ENCODE assay signal across 1 cellular context in genomic region chr14:55191101-55191880, GRCh38.
TF ChIP-seq lines count a peak whose summit lies in the region.

Gene DLGAP5, minus strand, starts transcription at chr14:55191585. Its CDS starts 2,406 bp downstream, at chr14:55189179.

TF ChIP-seq in HEK293, 187 proteins besides CTCF, POLR2A, EP300 and RAD21 (continued from another document):
- no peak for TF ChIP-seq REST (tag by site-specific recombination; IDR thresholded peaks at IDR 0.05)
- TF ChIP-seq, protein P1, sequence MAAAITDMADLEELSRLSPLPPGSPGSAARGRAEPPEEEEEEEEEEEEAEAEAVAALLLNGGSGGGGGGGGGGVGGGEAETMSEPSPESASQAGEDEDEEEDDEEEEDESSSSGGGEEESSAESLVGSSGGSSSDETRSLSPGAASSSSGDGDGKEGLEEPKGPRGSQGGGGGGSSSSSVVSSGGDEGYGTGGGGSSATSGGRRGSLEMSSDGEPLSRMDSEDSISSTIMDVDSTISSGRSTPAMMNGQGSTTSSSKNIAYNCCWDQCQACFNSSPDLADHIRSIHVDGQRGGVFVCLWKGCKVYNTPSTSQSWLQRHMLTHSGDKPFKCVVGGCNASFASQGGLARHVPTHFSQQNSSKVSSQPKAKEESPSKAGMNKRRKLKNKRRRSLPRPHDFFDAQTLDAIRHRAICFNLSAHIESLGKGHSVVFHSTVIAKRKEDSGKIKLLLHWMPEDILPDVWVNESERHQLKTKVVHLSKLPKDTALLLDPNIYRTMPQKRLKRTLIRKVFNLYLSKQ (tag by site-specific recombination; IDR thresholded peaks at IDR 0.05; ENCODE audit: borderline replicate concordance) = no peak
- TF ChIP-seq ZNF2 (tag by site-specific recombination; IDR thresholded peaks at IDR 0.05) = 0 out of 2 replicates have a peak, but pooled peaks have one; percentile 8
- TF ChIP-seq SP2 (tag by site-specific recombination; IDR thresholded peaks at IDR 0.05) = peak; percentile 97
- no peak for TF ChIP-seq SCRT1 (tag by site-specific recombination; IDR thresholded peaks at IDR 0.05; ENCODE audit: borderline replicate concordance)
- TF ChIP-seq PATZ1 (tag by site-specific recombination; IDR thresholded peaks at IDR 0.05) = peak; percentile 48
- peak; percentile 77 for TF ChIP-seq KLF1 (tag by site-specific recombination; IDR thresholded peaks at IDR 0.05)
- peak; percentile 83 for TF ChIP-seq EGR2 (tag by site-specific recombination; IDR thresholded peaks at IDR 0.05; ENCODE audit: low read depth)
- TF ChIP-seq ZBTB1 (tag by site-specific recombination; IDR thresholded peaks at IDR 0.05) = 0 out of 2 replicates have a peak, but pooled peaks have one; percentile 47
- TF ChIP-seq ZNF426 (tag by site-specific recombination; IDR thresholded peaks at IDR 0.05) = no peak
- no peak for TF ChIP-seq ZNF660 (tag by site-specific recombination; IDR thresholded peaks at IDR 0.05)
- TF ChIP-seq ZBTB20 (tag by site-specific recombination; IDR thresholded peaks at IDR 0.05) = 0 out of 2 replicates have a peak, but pooled peaks have one; percentile 3
- peak; percentile 78 for TF ChIP-seq ZBTB10 (tag by site-specific recombination; IDR thresholded peaks at IDR 0.05)
- TF ChIP-seq ZNF292 (tag by site-specific recombination; IDR thresholded peaks at IDR 0.05; ENCODE audit: borderline replicate concordance, low read depth) = no peak
- TF ChIP-seq, protein P2, sequence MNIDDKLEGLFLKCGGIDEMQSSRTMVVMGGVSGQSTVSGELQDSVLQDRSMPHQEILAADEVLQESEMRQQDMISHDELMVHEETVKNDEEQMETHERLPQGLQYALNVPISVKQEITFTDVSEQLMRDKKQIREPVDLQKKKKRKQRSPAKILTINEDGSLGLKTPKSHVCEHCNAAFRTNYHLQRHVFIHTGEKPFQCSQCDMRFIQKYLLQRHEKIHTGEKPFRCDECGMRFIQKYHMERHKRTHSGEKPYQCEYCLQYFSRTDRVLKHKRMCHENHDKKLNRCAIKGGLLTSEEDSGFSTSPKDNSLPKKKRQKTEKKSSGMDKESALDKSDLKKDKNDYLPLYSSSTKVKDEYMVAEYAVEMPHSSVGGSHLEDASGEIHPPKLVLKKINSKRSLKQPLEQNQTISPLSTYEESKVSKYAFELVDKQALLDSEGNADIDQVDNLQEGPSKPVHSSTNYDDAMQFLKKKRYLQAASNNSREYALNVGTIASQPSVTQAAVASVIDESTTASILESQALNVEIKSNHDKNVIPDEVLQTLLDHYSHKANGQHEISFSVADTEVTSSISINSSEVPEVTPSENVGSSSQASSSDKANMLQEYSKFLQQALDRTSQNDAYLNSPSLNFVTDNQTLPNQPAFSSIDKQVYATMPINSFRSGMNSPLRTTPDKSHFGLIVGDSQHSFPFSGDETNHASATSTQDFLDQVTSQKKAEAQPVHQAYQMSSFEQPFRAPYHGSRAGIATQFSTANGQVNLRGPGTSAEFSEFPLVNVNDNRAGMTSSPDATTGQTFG (tag by site-specific recombination; IDR thresholded peaks at IDR 0.05; ENCODE audit: borderline replicate concordance) = no peak
- peak; percentile 87 for TF ChIP-seq SP3 (tag by site-specific recombination; IDR thresholded peaks at IDR 0.05)
- no peak for TF ChIP-seq ZNF776 (tag by site-specific recombination; IDR thresholded peaks at IDR 0.05; ENCODE audit: borderline replicate concordance)
